ENCODE assay signal across 9 cellular contexts in the genomic region with DNA sequence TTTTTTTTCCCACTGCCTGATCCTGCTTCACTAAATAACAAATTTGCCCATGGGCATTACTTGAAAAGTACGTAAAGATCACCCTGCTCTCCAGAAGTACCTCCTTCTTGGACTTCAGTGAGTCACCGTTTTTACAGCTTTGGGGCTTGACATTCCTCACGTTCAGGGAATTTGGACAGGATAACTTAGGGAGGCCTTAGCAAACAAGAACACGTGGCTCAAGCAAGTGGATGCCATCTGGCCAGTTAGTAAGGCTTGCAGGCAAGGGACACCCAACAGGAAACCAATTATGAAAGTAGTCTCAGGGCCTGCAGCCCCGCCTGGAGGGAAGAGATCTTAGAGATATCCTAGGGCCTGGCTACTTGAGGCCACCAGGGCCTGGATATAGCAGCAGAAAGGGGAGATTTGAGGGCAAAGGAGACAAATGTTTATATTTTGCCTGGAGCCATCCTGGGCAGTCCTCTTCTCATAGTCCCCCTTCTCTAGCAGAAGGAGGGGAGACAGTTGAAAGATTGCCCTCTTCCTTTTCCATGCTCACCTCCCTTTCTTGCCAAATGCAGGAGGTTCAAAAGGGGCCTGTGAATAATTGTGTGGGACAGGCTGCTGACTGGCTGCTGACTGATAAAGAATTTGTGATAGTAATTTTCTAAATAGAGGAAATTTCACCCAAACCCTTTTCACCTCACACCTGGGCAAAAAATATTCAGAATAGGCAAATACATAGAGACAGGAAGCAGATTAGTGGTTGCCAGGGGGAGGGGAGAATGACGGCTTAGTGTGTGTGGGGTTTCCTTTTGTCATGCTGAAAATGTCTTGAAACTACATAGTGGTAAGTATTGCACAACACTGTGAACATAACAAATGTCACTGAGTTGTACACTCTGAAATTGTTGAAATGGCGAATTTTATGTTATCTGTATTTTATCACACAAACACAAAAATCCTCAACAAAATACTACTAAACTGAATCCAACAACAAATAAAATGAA.
DNase-seq lines count a peak whose midpoint lies in the region; ATAC-seq and TF ChIP-seq lines count a peak whose summit lies in the region.
"Had no signal": no experiment of that assay in that cellular context is flagged by ENCODE, and none has a peak within 500 bp of the region (broad histone marks: within the 10 kb centered on the region; RNA-seq: fewer than 3 reads in every experiment).

No MANE protein-coding gene starts in this region.

- no peaks in the 10 kb centered on the region for H3K9me3 ChIP-seq in CD8-positive, alpha-beta T cell (ENCODE audit: low read length)

- peak in 1 of 7 experiments; percentile 21 for DNase-seq in CD8-positive, alpha-beta T cell
- DNase-seq in LNCaP clone FGC (ENCODE audit: low read depth) (peak; percentile 55), kidney glomerular epithelial cell (lab: John Stamatoyannopoulos, UW) (peak; percentile 26), glutamatergic neuron (no peak), anterior cingulate cortex (lab: John Stamatoyannopoulos, UW) (no peak)
- peak; percentile 48 for DNase-seq in activated naive CD4-positive, alpha-beta T cell treated with anti-CD3 and anti-CD28 coated beads, Interleukin-2, amount 10 ng/mL, durations not matched to agents 7 days and 5 days

- CTCF ChIA-PET in CD8-positive, alpha-beta T cell (lab: Charles Lee): no interaction called here
- CTCF ChIA-PET in activated naive CD4-positive, alpha-beta T cell treated with anti-CD3 and anti-CD28 coated beads, Interleukin-2, amount 10 ng/mL, durations not matched to agents 7 days and 5 days (lab: Charles Lee): no interaction called here

- H3K4me1 ChIP-seq in CD8-positive, alpha-beta T cell (ENCODE audit: insufficient read depth, low read length): no peaks in the 10 kb centered on the region

- H3K4me1 Mint-ChIP-seq in CD8-positive, alpha-beta T cell (ENCODE audit: low read depth): peaks cover 6% of the 10 kb centered on the region
- peaks cover 12% of the 10 kb centered on the region for H3K4me1 Mint-ChIP-seq in activated naive CD4-positive, alpha-beta T cell treated with anti-CD3 and anti-CD28 coated beads, Interleukin-2, amount 10 ng/mL, durations not matched to agents 7 days and 5 days
- H3K4me1 Mint-ChIP-seq in glutamatergic neuron (ENCODE audit: low read depth, unreplicated experiment): peaks cover 2% of the 10 kb centered on the region

- H3K27ac Mint-ChIP-seq in CD8-positive, alpha-beta T cell: no peak overlapping the region
- no peak overlapping the region for H3K27ac Mint-ChIP-seq in activated naive CD4-positive, alpha-beta T cell treated with anti-CD3 and anti-CD28 coated beads, Interleukin-2, amount 10 ng/mL, durations not matched to agents 7 days and 5 days
- no peak overlapping the region for H3K27ac Mint-ChIP-seq in glutamatergic neuron (ENCODE audit: unreplicated experiment)

- H3K27me3 ChIP-seq in CD8-positive, alpha-beta T cell (ENCODE audit: insufficient read depth, low read length): no peaks in the 10 kb centered on the region

- H3K27me3 Mint-ChIP-seq in CD8-positive, alpha-beta T cell (ENCODE audit: low read depth): no peaks in the 10 kb centered on the region
- peaks cover 4% of the 10 kb centered on the region for H3K27me3 Mint-ChIP-seq in activated naive CD4-positive, alpha-beta T cell treated with anti-CD3 and anti-CD28 coated beads, Interleukin-2, amount 10 ng/mL, durations not matched to agents 7 days and 5 days
- no peaks in the 10 kb centered on the region for H3K27me3 Mint-ChIP-seq in glutamatergic neuron (ENCODE audit: unreplicated experiment)

- intact Hi-C loops in CD8-positive, alpha-beta T cell (cut with DNase I, micrococcal nuclease): no loop called here

- no peak overlapping the region for H3K4me3 ChIP-seq in CD8-positive, alpha-beta T cell (ENCODE audit: low read depth, low read length)
- no peak overlapping the region for H3K4me3 ChIP-seq in LNCaP clone FGC (ENCODE audit: low read depth, low read length)
- H3K4me3 ChIP-seq: SK-N-MC had no signal

- TF ChIP-seq CTCF in CD8-positive, alpha-beta T cell (IDR thresholded peaks at IDR 0.05): no peak
- no peak for TF ChIP-seq CTCF in LNCaP clone FGC (IDR thresholded peaks at IDR 0.05; ENCODE audit: control insufficient read depth, extremely low read depth, insufficient read depth)
- no peak for TF ChIP-seq CTCF in glutamatergic neuron (IDR thresholded peaks at IDR 0.05; ENCODE audit: partially characterized antibody, unreplicated experiment)

- no peaks in the 10 kb centered on the region for H3K9me3 Mint-ChIP-seq in CD8-positive, alpha-beta T cell
- no peaks in the 10 kb centered on the region for H3K9me3 Mint-ChIP-seq in activated naive CD4-positive, alpha-beta T cell treated with anti-CD3 and anti-CD28 coated beads, Interleukin-2, amount 10 ng/mL, durations not matched to agents 7 days and 5 days
- no peaks in the 10 kb centered on the region for H3K9me3 Mint-ChIP-seq in glutamatergic neuron (ENCODE audit: unreplicated experiment)

- POLR2A ChIA-PET in CD8-positive, alpha-beta T cell (lab: Charles Lee): no interaction called here

- ATAC-seq in CD8-positive, alpha-beta T cell: peak; percentile 42
- ATAC-seq in GM19397 (IDR thresholded peaks at IDR 0.05; ENCODE audit: unreplicated experiment): peak; percentile 48
- ATAC-seq in HG02623 (IDR thresholded peaks at IDR 0.05; ENCODE audit: unreplicated experiment): no peak

- no peaks in the 10 kb centered on the region for H3K36me3 Mint-ChIP-seq in CD8-positive, alpha-beta T cell
- peaks cover 1% of the 10 kb centered on the region for H3K36me3 Mint-ChIP-seq in activated naive CD4-positive, alpha-beta T cell treated with anti-CD3 and anti-CD28 coated beads, Interleukin-2, amount 10 ng/mL, durations not matched to agents 7 days and 5 days
- no peaks in the 10 kb centered on the region for H3K36me3 Mint-ChIP-seq in glutamatergic neuron (ENCODE audit: unreplicated experiment)

- H3K27ac ChIP-seq in CD8-positive, alpha-beta T cell (ENCODE audit: low read depth, low read length): no peak overlapping the region
- H3K27ac ChIP-seq: SK-N-MC had no signal

- no peaks in the 10 kb centered on the region for H3K36me3 ChIP-seq in CD8-positive, alpha-beta T cell (ENCODE audit: insufficient read depth, low read length)

- no peak overlapping the region for H3K4me3 Mint-ChIP-seq in CD8-positive, alpha-beta T cell
- no peak overlapping the region for H3K4me3 Mint-ChIP-seq in activated naive CD4-positive, alpha-beta T cell treated with anti-CD3 and anti-CD28 coated beads, Interleukin-2, amount 10 ng/mL, durations not matched to agents 7 days and 5 days
- H3K4me3 Mint-ChIP-seq in glutamatergic neuron (ENCODE audit: unreplicated experiment): no peak overlapping the region

Comparison
In these comparisons a context has a peak if more than half of its experiments do, and no peak if none do; other contexts are left out.
1. DNase-seq: peak in LNCaP clone FGC (single experiment), activated naive CD4-positive, alpha-beta T cell treated with anti-CD3 and anti-CD28 coated beads, Interleukin-2, amount 10 ng/mL, durations not matched to agents 7 days and 5 days (single experiment) and kidney glomerular epithelial cell (single experiment); none in glutamatergic neuron (single experiment) and anterior cingulate cortex (0 of 58).